Comparison of ENCODE assay signal across 18 cellular contexts in genomic region chr4:145565328-145565727, GRCh38. TPM values are rescaled to one million over a fixed set of nuclear protein-coding genes. Genes with fewer than 3 reads are reported as not detected.
DNase-seq lines count a peak whose midpoint lies in the region; ATAC-seq and TF ChIP-seq lines count a peak whose summit lies in the region.
"Had no signal": no experiment of that assay in that cellular context is flagged by ENCODE, and none has a peak within 500 bp of the region (broad histone marks: within the 10 kb centered on the region; RNA-seq: fewer than 3 reads in every experiment).

No MANE protein-coding gene starts in this region.

- no CpG with 5 or more reads among the region's 1 CpG for WGBS in mesendoderm (ENCODE audit: extremely low coverage, insufficient coverage, low lambda C conversion rate)

- no peak overlapping the region for H3K56ac ChIP-seq in mesendoderm (ENCODE audit: low read length)

- no peaks in the 10 kb centered on the region for H3K79me2 ChIP-seq in mesendoderm (ENCODE audit: control insufficient read depth, insufficient read depth, low read length)

- no TSS peak for BruUV-seq in A673 (replicated peaks; lab: Mats Ljungman, UMichigan)

- H3K9ac ChIP-seq in BLaER1 (no peak overlapping the region), adipocyte (ENCODE audit: low read length) (no peak overlapping the region), mesendoderm (ENCODE audit: low read length) (no peak overlapping the region)

- TF ChIP-seq CTCF in A673 (conservative IDR thresholded peaks at IDR 0.05; ENCODE audit: low read depth, low read length), result no peak

- POLR2A ChIA-PET in A673 (lab: Charles Lee; ENCODE audit: low non-redundant PET), result no interaction called here

- no peak overlapping the region for H2BK15ac ChIP-seq in mesendoderm (replicated peaks; ENCODE audit: low read depth)

- no peak overlapping the region for H2BK120ac ChIP-seq in mesendoderm (ENCODE audit: low read depth, low read length)

- H3K9me3 ChIP-seq in BLaER1, result peaks cover 21% of the 10 kb centered on the region
- H3K9me3 ChIP-seq in adipocyte (ENCODE audit: control insufficient read depth, low read length), result peaks cover 24% of the 10 kb centered on the region
- no peaks in the 10 kb centered on the region for H3K9me3 ChIP-seq in A673 (ENCODE audit: low read depth, low read length, poor library complexity, severe bottlenecking)
- H3K9me3 ChIP-seq: uterus had no signal

- no peak overlapping the region for H2BK5ac ChIP-seq in mesendoderm (ENCODE audit: low read length)

- H3K4ac ChIP-seq in mesendoderm (ENCODE audit: low read depth, low read length), result no peak overlapping the region

- H3K23ac ChIP-seq in mesendoderm (ENCODE audit: low read length), result no peak overlapping the region

- H3K36me3 ChIP-seq in BLaER1, result peaks cover 15% of the 10 kb centered on the region; the same call in 1 of the 2 replicates
- no peaks in the 10 kb centered on the region for H3K36me3 ChIP-seq in adipocyte (ENCODE audit: control insufficient read depth, insufficient read depth, low read length, severe bottlenecking)
- no peaks in the 10 kb centered on the region for H3K36me3 ChIP-seq in mesendoderm (ENCODE audit: control insufficient read depth, insufficient read depth, low read length)
- H3K36me3 ChIP-seq in A673 (ENCODE audit: insufficient read depth, low read length, poor library complexity, severe bottlenecking), result no peaks in the 10 kb centered on the region
- H3K36me3 ChIP-seq: HAP-1, stomach, uterus had no signal

- H4K8ac ChIP-seq in mesendoderm (ENCODE audit: low read depth, low read length), result no peak overlapping the region

- H3K18ac ChIP-seq in mesendoderm (ENCODE audit: low read length), result no peak overlapping the region

- no peak overlapping the region for H3K4me3 ChIP-seq in BLaER1
- no peak overlapping the region for H3K4me3 ChIP-seq in adipocyte (ENCODE audit: low read length)
- H3K4me3 ChIP-seq in mesendoderm (ENCODE audit: low read length), result no peak overlapping the region
- no peak overlapping the region for H3K4me3 ChIP-seq in A673 (ENCODE audit: low read depth, low read length, poor library complexity, severe bottlenecking)
- H3K4me3 ChIP-seq: dorsolateral prefrontal cortex, esophagus squamous epithelium, HAP-1, stomach, uterus had no signal

- ATAC-seq in GM19025 (IDR thresholded peaks at IDR 0.05; ENCODE audit: low read depth, unreplicated experiment) (peak; percentile 74), HG03108 (IDR thresholded peaks at IDR 0.05; ENCODE audit: unreplicated experiment) (peak; percentile 61), HG03442 (IDR thresholded peaks at IDR 0.05; ENCODE audit: unreplicated experiment) (no peak)
- ATAC-seq: activated CD8-positive, alpha-beta T cell treated with anti-CD3 and anti-CD28 coated beads for 36 hours; activated T-cell treated with anti-CD3 and anti-CD28 coated beads, Interleukin-2, amount 50 U/mL, for 72 hours had no signal

- DNase-seq in adipocyte (ENCODE audit: low read depth) (peak; percentile 57), mesendoderm (no peak), A673 (ENCODE audit: low spot score) (no peak)
- no peak for DNase-seq in stimulated activated CD4-positive, alpha-beta T cell treated with anti-CD3 and anti-CD28 coated beads, Interleukin-4, amount 100 ng/mL, for 24 hours
- DNase-seq: ACHN; activated CD8-positive, alpha-beta T cell treated with anti-CD3 and anti-CD28 coated beads for 36 hours; activated T-cell treated with anti-CD3 and anti-CD28 coated beads, Interleukin-2, amount 50 U/mL, for 72 hours; dorsolateral prefrontal cortex; esophagus squamous epithelium; KBM-7; SHP77; stomach; uterus had no signal

- H3K4me2 ChIP-seq in BLaER1 (peak overlapping the region; percentile 51), mesendoderm (ENCODE audit: low read length) (no peak overlapping the region)

- CTCF ChIA-PET in A673 (lab: Charles Lee), result no interaction called here

- intact Hi-C loops in A673 (cut with micrococcal nuclease; ENCODE audit: unreplicated experiment), result no loop called here

- H2AK5ac ChIP-seq in mesendoderm (ENCODE audit: low read length), result no peak overlapping the region

- peaks cover 16% of the 10 kb centered on the region for H3K4me1 ChIP-seq in BLaER1
- peaks cover 7% of the 10 kb centered on the region for H3K4me1 ChIP-seq in adipocyte (ENCODE audit: control insufficient read depth, insufficient read depth, low read length)
- no peaks in the 10 kb centered on the region for H3K4me1 ChIP-seq in mesendoderm (ENCODE audit: control insufficient read depth, low read depth, low read length)
- H3K4me1 ChIP-seq in A673 (ENCODE audit: insufficient read depth, low read length, poor library complexity, severe bottlenecking), result no peaks in the 10 kb centered on the region
- H3K4me1 ChIP-seq: esophagus squamous epithelium, HAP-1, stomach, uterus had no signal

- H4K20me1 ChIP-seq in BLaER1, result no peaks in the 10 kb centered on the region

- H3K27me3 ChIP-seq in BLaER1 (no peaks in the 10 kb centered on the region), adipocyte (replicated peaks; ENCODE audit: control insufficient read depth, insufficient read depth, low read length) (peaks cover 8% of the 10 kb centered on the region), mesendoderm (ENCODE audit: insufficient read depth, low read length, poor library complexity) (no peaks in the 10 kb centered on the region), A673 (replicated peaks; ENCODE audit: insufficient read depth, low read depth, low read length, poor library complexity) (no peaks in the 10 kb centered on the region)
- H3K27me3 ChIP-seq: dorsolateral prefrontal cortex, esophagus squamous epithelium, stomach, uterus had no signal

- H3K27ac ChIP-seq in BLaER1 (0 out of 2 replicates have a peak overlapping the region, but pooled peaks have one; percentile 46), mesendoderm (ENCODE audit: low read depth, low read length) (no peak overlapping the region), A673 (ENCODE audit: low read depth, low read length, poor library complexity, severe bottlenecking) (no peak overlapping the region)
- H3K27ac ChIP-seq: dorsolateral prefrontal cortex, esophagus squamous epithelium, stomach, uterus had no signal

- H3K79me1 ChIP-seq in mesendoderm (ENCODE audit: low read length), result no peaks in the 10 kb centered on the region

- no peak overlapping the region for H4K5ac ChIP-seq in mesendoderm (ENCODE audit: low read length)

RNA-seq across cellular contexts. Expression of gene MMAA, which starts 53.9 kb away (rescaled TPM):
- 7.6 TPM for polyA plus RNA-seq in mesendoderm (2013, experiment 1 of 2)
- polyA plus RNA-seq in mesendoderm (2013, experiment 2 of 2), result 8.8 TPM
- total RNA-seq in A673 (2021), result 5.5 and 6.8 TPM in 2 replicates
